ENCODE assay signal across 20 cellular contexts in genomic region chr1:93322349-93322748, GRCh38. TPM values are rescaled to one million over a fixed set of nuclear protein-coding genes. Genes with fewer than 3 reads are reported as not detected.
DNase-seq lines count a peak whose midpoint lies in the region; ATAC-seq, FAIRE-seq and TF ChIP-seq lines count a peak whose summit lies in the region.
"Had no signal": no experiment of that assay in that cellular context is flagged by ENCODE, and none has a peak within 500 bp of the region (broad histone marks: within the 10 kb centered on the region; RNA-seq: fewer than 3 reads in every experiment).

No MANE protein-coding gene starts in this region.

- H3K9ac ChIP-seq in keratinocyte (ENCODE audit: control insufficient read depth, extremely low read depth, insufficient read depth, low read length): no peak overlapping the region
- H3K9ac ChIP-seq: GM23248 had no signal

- no peak overlapping the region for H2AFZ ChIP-seq in keratinocyte (ENCODE audit: control insufficient read depth, low read length)
- H2AFZ ChIP-seq: GM23248 had no signal

- TF ChIP-seq CTCF in Calu3 (IDR thresholded peaks at IDR 0.05; ENCODE audit: unreplicated experiment): no peak
- TF ChIP-seq CTCF in RWPE1 (conservative IDR thresholded peaks at IDR 0.05; ENCODE audit: low read depth): no peak
- no peak for TF ChIP-seq CTCF in keratinocyte (optimal IDR thresholded peaks at IDR 0.05 in 1 of 3, IDR thresholded peaks at IDR 0.05 in 1 of 3, conservative IDR thresholded peaks at IDR 0.05 in 1 of 3; ENCODE audit: extremely low read depth in 1 of 3, insufficient read depth in 2 of 3, low read length in 3 of 3)
- TF ChIP-seq CTCF in ascending aorta (IDR thresholded peaks at IDR 0.05): no peak

- H3K9me3 ChIP-seq in keratinocyte (ENCODE audit: control insufficient read depth, low read depth, low read length) (no peaks in the 10 kb centered on the region), aorta (ENCODE audit: control insufficient read depth, low read length) (no peaks in the 10 kb centered on the region), ascending aorta (no peaks in the 10 kb centered on the region)
- H3K9me3 ChIP-seq: Caco-2 had no signal

- BruUV-seq in Calu3 (replicated peaks; lab: Mats Ljungman, UMichigan): no TSS peak

- peaks cover 41% of the 10 kb centered on the region for H3K4me1 ChIP-seq in keratinocyte (ENCODE audit: control insufficient read depth, extremely low read depth, insufficient read depth, low read length)
- peaks cover 0 to 3% of the 10 kb centered on the region in 2 donors for H3K4me1 ChIP-seq in aorta (ENCODE audit: control insufficient read depth in 1 of 2, insufficient read depth in 2 of 2, low read length in 2 of 2)
- H3K4me1 ChIP-seq in ascending aorta: no peaks in the 10 kb centered on the region

- WGBS in aorta, 2 donors: 87 to 88% methylated on average over 3 of the region's 3 CpGs

- H3K4me3 Mint-ChIP-seq in Calu3 (ENCODE audit: low read depth, unreplicated experiment): no peak overlapping the region
- H3K4me3 Mint-ChIP-seq: CD14-positive monocyte had no signal

- intact Hi-C loops in Calu3 (cut with micrococcal nuclease; ENCODE audit: unreplicated experiment) (no loop called here), aorta (cut with DNase I) (no loop called here), ascending aorta (cut with DNase I) (no loop called here)

- POLR2A ChIA-PET in RWPE1 (lab: Yijun Ruan, JAX; ENCODE audit: low non-redundant PET): no interaction called here

- FAIRE-seq in keratinocyte (lab: Jason Lieb, UNC): peak; percentile 94
- FAIRE-seq: GM12878, GM18507 had no signal

- ATAC-seq in aorta (ENCODE audit: low FRiP score): no peak
- ATAC-seq: GM12878 had no signal

- peaks cover 39% of the 10 kb centered on the region for H3K4me1 Mint-ChIP-seq in Calu3 (ENCODE audit: low read depth, unreplicated experiment)

- H3K4me3 ChIP-seq in keratinocyte (ENCODE audit: control insufficient read depth in 2 of 3, extremely low read depth in 1 of 3, insufficient read depth in 2 of 3, low read depth in 1 of 3, low read length in 3 of 3) (peak overlapping the region in 2 of 3 experiments; percentile 7 to 22), aorta (ENCODE audit: low read length in 2 of 2) (no peak overlapping the region), ascending aorta (no peak overlapping the region)
- H3K4me3 ChIP-seq: GM12878, GM23248 had no signal

- H3K79me2 ChIP-seq in keratinocyte (ENCODE audit: control insufficient read depth, insufficient read depth, low read length): no peaks in the 10 kb centered on the region

- dilution Hi-C loops in keratinocyte (cut with MboI; ENCODE audit: extremely low pct_ligation_motif_present, low sequenced_read_pairs): no loop called here

- H4K20me1 ChIP-seq in keratinocyte (ENCODE audit: control insufficient read depth, extremely low read depth, insufficient read depth, low read length): no peaks in the 10 kb centered on the region

- CTCF ChIA-PET in Calu3 (lab: Charles Lee) (interaction anchor here (1.5 kb wide), 1 partner anchor 18 kb away, joined by 5 read pairs; no protein-coding TSS in a partner anchor), RWPE1 (lab: Yijun Ruan, JAX) (interaction anchor here (1.1 kb wide), 1 partner anchor 14 kb away, joined by 3 read pairs; no protein-coding TSS in a partner anchor)

- no peaks in the 10 kb centered on the region for H3K36me3 Mint-ChIP-seq in Calu3 (ENCODE audit: insufficient read depth, unreplicated experiment)

- H3K27ac Mint-ChIP-seq in Calu3 (ENCODE audit: unreplicated experiment): peak overlapping the region; percentile 45
- H3K27ac Mint-ChIP-seq: CD14-positive monocyte had no signal

- peaks cover 3% of the 10 kb centered on the region for H3K9me1 ChIP-seq in keratinocyte (ENCODE audit: control insufficient read depth, extremely low read depth, insufficient read depth, low read length)

- no peaks in the 10 kb centered on the region for H3K27me3 Mint-ChIP-seq in Calu3 (ENCODE audit: unreplicated experiment)

- H3K27ac ChIP-seq in RWPE1: no peak overlapping the region
- peak overlapping the region; percentile 50 for H3K27ac ChIP-seq in keratinocyte (ENCODE audit: control insufficient read depth, insufficient read depth, low read length)
- H3K27ac ChIP-seq in aorta (ENCODE audit: low read depth in 1 of 2, low read length in 2 of 2): no peak overlapping the region
- no peak overlapping the region for H3K27ac ChIP-seq in ascending aorta
- H3K27ac ChIP-seq: GM23248, HL-60 had no signal

- peak; percentile 65 for DNase-seq in Calu3
- DNase-seq in RWPE1 (ENCODE audit: low spot score): peak; percentile 47
- DNase-seq in keratinocyte (ENCODE audit: low read depth, low spot score): no peak
- peak; percentile 48 for DNase-seq in renal cortical epithelial cell (ENCODE audit: low read depth)
- DNase-seq in aorta: no peak
- no peak for DNase-seq in ascending aorta (ENCODE audit: low spot score in 2 of 2)
- DNase-seq in cerebellum (ENCODE audit: low spot score): no peak
- DNase-seq in T-helper 2 cell: no peak
- DNase-seq: DMS79, GM23248, KBM-7, NCI-H1092, NCI-H1694 treated with DMSO at 0.1 percent for 48 hours, NCI-H446, Right ventricle myocardium superior had no signal

- H3K9me3 Mint-ChIP-seq in Calu3 (ENCODE audit: low read depth, unreplicated experiment): peaks cover 5% of the 10 kb centered on the region
- H3K9me3 Mint-ChIP-seq: CD14-positive monocyte had no signal

- H3K27me3 ChIP-seq in keratinocyte (ENCODE audit: control insufficient read depth, extremely low read depth, insufficient read depth, low read length) (no peaks in the 10 kb centered on the region), aorta (ENCODE audit: control insufficient read depth in 1 of 2, insufficient read depth in 2 of 2, low read length in 1 of 2) (no peaks in the 10 kb centered on the region), ascending aorta (no peaks in the 10 kb centered on the region)

- peak overlapping the region; percentile 81 for H3K4me2 ChIP-seq in keratinocyte (ENCODE audit: control insufficient read depth, extremely low read depth, insufficient read depth, low read depth, low read length)

- H3K36me3 ChIP-seq in keratinocyte (ENCODE audit: control insufficient read depth in 2 of 2, extremely low read depth in 1 of 2, insufficient read depth in 2 of 2, low read length in 2 of 2) (no peaks in the 10 kb centered on the region), aorta (ENCODE audit: control insufficient read depth in 1 of 2, insufficient read depth in 2 of 2, low read length in 1 of 2) (no peaks in the 10 kb centered on the region), ascending aorta (no peaks in the 10 kb centered on the region)

RNA-seq across cellular contexts. Expression of gene DR1, which starts 23.4 kb away (rescaled TPM):
- total RNA-seq in Calu3 (2022) (51.1 and 51.5 TPM in 2 replicates), renal cortical epithelial cell (37.7 and 46.6 TPM in 2 replicates), aorta (10 to 100 TPM; 44.7 to 45.2 TPM), ascending aorta (8.7 TPM), cerebellum (36.6 TPM)
- polyA plus RNA-seq in keratinocyte (29.2 to 47.9 TPM (median 34.4 TPM) in 3 replicates), aorta (10 to 100 TPM; 15.3 to 21.4 TPM)
- polyA plus RNA-seq in keratinocyte (2011; ENCODE audit: low read depth): 20.5 TPM
- 30.1 and 47.3 TPM in 2 replicates for polyA plus RNA-seq in keratinocyte (2011; cell fraction: cytosol; rRNA removed)
- 17.5 and 19.8 TPM in 2 replicates for polyA plus RNA-seq in keratinocyte (2011; cell fraction: nucleus; rRNA removed)
- polyA plus RNA-seq in keratinocyte (2012; ENCODE audit: low replicate concordance): 36.8 and 43.7 TPM in 2 replicates
- 14.2 to 33.2 TPM (median 22.1 TPM) in 3 replicates for polyA minus RNA-seq in keratinocyte
- 36.6 TPM for polyA minus RNA-seq in keratinocyte (2011; cell fraction: cytosol; rRNA and poly(A)+ RNA removed)
- 7.3 and 19.1 TPM in 2 replicates for polyA minus RNA-seq in keratinocyte (2011; cell fraction: nucleus; rRNA and poly(A)+ RNA removed)

Comparison
In these comparisons a context has a peak if more than half of its experiments do, and no peak if none do; other contexts are left out.
1. DNase-seq: peak in Calu3 (single experiment), RWPE1 (single experiment) and renal cortical epithelial cell (single experiment); none in keratinocyte (single experiment), aorta (0 of 2), ascending aorta (0 of 2), cerebellum (single experiment) and T-helper 2 cell (0 of 5).
2. H3K4me3 ChIP-seq: peak in keratinocyte (2 of 3); none in aorta (0 of 2) and ascending aorta (0 of 2).